23 cellular contexts compared by ENCODE assay signal in genomic region chr21:19684328-19684727, GRCh38.
DNase-seq lines count a peak whose midpoint lies in the region; FAIRE-seq and TF ChIP-seq lines count a peak whose summit lies in the region.
"Had no signal": no experiment of that assay in that cellular context is flagged by ENCODE, and none has a peak within 500 bp of the region (broad histone marks: within the 10 kb centered on the region; RNA-seq: fewer than 3 reads in every experiment).

No MANE protein-coding gene starts in this region.

- H3K9me3 Mint-ChIP-seq in neural progenitor cell: peaks cover 11% of the 10 kb centered on the region

- H3K9me2 ChIP-seq in OCI-LY7 (ENCODE audit: insufficient read depth, low read length): no peaks in the 10 kb centered on the region

- H3F3A ChIP-seq in neural progenitor cell (ENCODE audit: low read depth): no peaks in the 10 kb centered on the region

- H3K23me2 ChIP-seq in H1 (ENCODE audit: low read depth, low read length): no peaks in the 10 kb centered on the region

- no peak overlapping the region for H3K27ac ChIP-seq in H1 (ENCODE audit: low read depth, low read length)
- H3K27ac ChIP-seq in neural progenitor cell: no peak overlapping the region
- no peak overlapping the region for H3K27ac ChIP-seq in OCI-LY7 (ENCODE audit: low read depth, low read length, poor library complexity, severe bottlenecking)
- H3K27ac ChIP-seq: A549, BLaER1, HL-60, KMS-11, RWPE1 had no signal

- WGBS in H1 (ENCODE audit: extremely low coverage in 1 of 2, insufficient coverage in 1 of 2, insufficient read length in 1 of 2, insufficient replicate concordance in 2 of 2, low coverage in 1 of 2, low lambda C conversion rate in 2 of 2, missing lambda C conversion rate in 1 of 2), 2 experiments: 80% methylated on average over 4 of the region's 4 CpGs; no CpG with 5 or more reads in 1 of the 2 experiments

- H3K36me3 Mint-ChIP-seq in neural progenitor cell: peaks cover 6% of the 10 kb centered on the region
- H3K36me3 Mint-ChIP-seq: CD8-positive, alpha-beta T cell had no signal

- H3K27me3 ChIP-seq in BE2C: no peaks in the 10 kb centered on the region
- H3K27me3 ChIP-seq in H1 (replicated peaks in 1 of 4; ENCODE audit: control insufficient read depth in 3 of 4, extremely low read depth in 1 of 4, insufficient read depth in 3 of 4, low read length in 3 of 4): no peaks in the 10 kb centered on the region
- H3K27me3 ChIP-seq in neural progenitor cell: no peaks in the 10 kb centered on the region
- H3K27me3 ChIP-seq: BLaER1 had no signal

- no peak overlapping the region for H3K9ac ChIP-seq in H1 (replicated peaks in 1 of 4; ENCODE audit: extremely low read depth in 1 of 4, low read depth in 3 of 4, low read length in 3 of 4)
- H3K9ac ChIP-seq in neural progenitor cell: no peak overlapping the region
- H3K9ac ChIP-seq: BLaER1, KMS-11 had no signal

- BruUV-seq in OCI-LY7 (replicated peaks; lab: Mats Ljungman, UMichigan): no TSS peak

- H3K79me2 ChIP-seq in H1 (ENCODE audit: control insufficient read depth in 1 of 2, insufficient read depth in 2 of 2, low read length in 2 of 2) (no peaks in the 10 kb centered on the region), neural progenitor cell (ENCODE audit: low read depth) (no peaks in the 10 kb centered on the region), OCI-LY7 (ENCODE audit: insufficient read depth, low read depth, low read length) (no peaks in the 10 kb centered on the region)

- TF ChIP-seq RAD21 in H1 (IDR thresholded peaks at IDR 0.05 in 1 of 2, conservative IDR thresholded peaks at IDR 0.05 in 1 of 2; ENCODE audit: low read depth in 2 of 2, low read length in 2 of 2): no peak

- H4K91ac ChIP-seq in H1 (replicated peaks; ENCODE audit: insufficient read length, low read length): no peak overlapping the region

- H3K27me3 Mint-ChIP-seq in neural progenitor cell (ENCODE audit: insufficient read depth, low read depth): peaks cover 2% of the 10 kb centered on the region

- no peak for TF ChIP-seq EP300 in H1 (IDR thresholded peaks at IDR 0.05; ENCODE audit: borderline replicate concordance in 1 of 2, low read depth in 2 of 2, low read length in 2 of 2)

- DNase-seq in BE2C (peak; percentile 54), NCI-H524 treated with DMSO at 0.1 percent for 48 hours (lab: John Stamatoyannopoulos, UW) (peak; percentile 15), H1 (ENCODE audit: low read depth in 1 of 2, low spot score in 2 of 2) (no peak), neural progenitor cell (ENCODE audit: low spot score) (peak; percentile 32), OCI-LY7 (ENCODE audit: low spot score) (no peak), mesenteric fat pad (ENCODE audit: low spot score) (no peak), NCI-H1694 (lab: John Stamatoyannopoulos, UW) (no peak)
- DNase-seq: Calu3, MV-4-11, NCI-H1417, NCI-H187 treated with DMSO at 0.1 percent for 48 hours, NCI-H2171, NCI-H446 treated with DMSO at 0.1 percent for 48 hours, NCI-H748 treated with DMSO at 0.1 percent for 48 hours, PC-3 had no signal

- H3K4me1 Mint-ChIP-seq in neural progenitor cell: peaks cover 2% of the 10 kb centered on the region

- intact Hi-C loops in OCI-LY7 (cut with micrococcal nuclease; ENCODE audit: unreplicated experiment): no loop called here

- no peak overlapping the region for H3K4me2 ChIP-seq in H1 (ENCODE audit: insufficient read depth in 1 of 2, low read depth in 2 of 2, low read length in 2 of 2)
- no peak overlapping the region for H3K4me2 ChIP-seq in neural progenitor cell
- H3K4me2 ChIP-seq in OCI-LY7 (ENCODE audit: low read length): no peak overlapping the region
- H3K4me2 ChIP-seq: A549, BLaER1, KMS-11 had no signal

- CTCF ChIA-PET in H1 (lab: Charles Lee; ENCODE audit: partially characterized antibody) (no interaction called here), OCI-LY7 (lab: Charles Lee; ENCODE audit: unreplicated experiment) (no interaction called here)

- no peak overlapping the region for H2BK15ac ChIP-seq in H1 (ENCODE audit: low read length)

- no peak overlapping the region for H3K14ac ChIP-seq in H1 (ENCODE audit: insufficient read length)

- no peak overlapping the region for H2BK5ac ChIP-seq in H1 (ENCODE audit: low read depth, low read length)

- FAIRE-seq in H1 (lab: Jason Lieb, UNC): no peak
- FAIRE-seq: A549, GM12892, GM18507 had no signal

- H3K4ac ChIP-seq in H1 (replicated peaks; ENCODE audit: insufficient read length, low read depth, low read length): no peak overlapping the region

- H3K56ac ChIP-seq in H1 (replicated peaks; ENCODE audit: insufficient read length, low read depth, low read length): no peak overlapping the region

- H3K79me1 ChIP-seq in H1 (ENCODE audit: low read depth, low read length): no peaks in the 10 kb centered on the region

- H3K18ac ChIP-seq in H1 (ENCODE audit: extremely low read depth, low read length): no peak overlapping the region

- POLR2A ChIA-PET in H1 (lab: Charles Lee; ENCODE audit: partially characterized antibody): no interaction called here
- POLR2A ChIA-PET in OCI-LY7 (lab: Charles Lee): no interaction called here

- no peak overlapping the region for H4K8ac ChIP-seq in H1 (ENCODE audit: extremely low read depth, insufficient read depth, low read length)

- H2AFZ ChIP-seq in H1 (ENCODE audit: low read length) (peak overlapping the region; percentile 3; the same call in 1 of the 2 replicates), neural progenitor cell (replicated peaks) (peak overlapping the region; percentile 87), OCI-LY7 (ENCODE audit: low read length) (no peak overlapping the region)

- H3K4me1 ChIP-seq in BE2C (no peaks in the 10 kb centered on the region), H1 (replicated peaks in 1 of 4; ENCODE audit: control insufficient read depth in 3 of 4, insufficient read depth in 4 of 4, low read length in 3 of 4) (no peaks in the 10 kb centered on the region), neural progenitor cell (no peaks in the 10 kb centered on the region), OCI-LY7 (ENCODE audit: insufficient read depth, low read length, poor library complexity, severe bottlenecking) (no peaks in the 10 kb centered on the region)
- H3K4me1 ChIP-seq: A549, BLaER1 had no signal

- H2BK120ac ChIP-seq in H1 (replicated peaks; ENCODE audit: low read depth, low read length): no peak overlapping the region

- no peak overlapping the region for H3K23ac ChIP-seq in H1 (ENCODE audit: insufficient read length)

- no peak overlapping the region for H3K4me3 Mint-ChIP-seq in neural progenitor cell
- H3K4me3 Mint-ChIP-seq: CD8-positive, alpha-beta T cell had no signal

- no peak overlapping the region for H3K27ac Mint-ChIP-seq in neural progenitor cell
- H3K27ac Mint-ChIP-seq: CD8-positive, alpha-beta T cell had no signal

- no peak overlapping the region for H4K5ac ChIP-seq in H1 (ENCODE audit: insufficient read length, low read depth, low read length)

- TF ChIP-seq CTCF in BE2C (IDR thresholded peaks at IDR 0.05; ENCODE audit: low read depth, low read length) (no peak), H1 (IDR thresholded peaks at IDR 0.05; ENCODE audit: control extremely low read depth in 1 of 3, insufficient read depth in 1 of 3, low read depth in 1 of 3, low read length in 3 of 3) (no peak), neural progenitor cell (IDR thresholded peaks at IDR 0.05) (no peak), OCI-LY7 (conservative IDR thresholded peaks at IDR 0.05; ENCODE audit: low read length) (no peak)

- no peaks in the 10 kb centered on the region for H3K36me3 ChIP-seq in BE2C
- H3K36me3 ChIP-seq in H1 (ENCODE audit: control insufficient read depth in 2 of 4, insufficient read depth in 4 of 4, low read length in 3 of 4): no peaks in the 10 kb centered on the region
- H3K36me3 ChIP-seq in neural progenitor cell: no peaks in the 10 kb centered on the region
- no peaks in the 10 kb centered on the region for H3K36me3 ChIP-seq in OCI-LY7 (ENCODE audit: insufficient read depth, low read length)
- H3K36me3 ChIP-seq: BLaER1 had no signal

- no peak overlapping the region for H2AK5ac ChIP-seq in H1 (ENCODE audit: low read depth, low read length)

- H3K4me3 ChIP-seq in BE2C (ENCODE audit: low read depth, low read length): no peak overlapping the region
- H3K4me3 ChIP-seq in H1 (ENCODE audit: extremely low read depth in 1 of 4, insufficient read depth in 2 of 4, low read depth in 3 of 4, low read length in 4 of 4): no peak overlapping the region
- no peak overlapping the region for H3K4me3 ChIP-seq in neural progenitor cell
- no peak overlapping the region for H3K4me3 ChIP-seq in OCI-LY7 (ENCODE audit: low read depth, low read length, poor library complexity, severe bottlenecking)
- H3K4me3 ChIP-seq: A549, BLaER1 had no signal

- H3K9me3 ChIP-seq in BE2C (no peaks in the 10 kb centered on the region), H1 (ENCODE audit: insufficient read depth in 2 of 2, low read depth in 1 of 2, low read length in 1 of 2) (peaks cover 0 to 6% of the 10 kb centered on the region in 2 experiments; a peak in 1 of 4 replicates), neural progenitor cell (ENCODE audit: low read depth) (no peaks in the 10 kb centered on the region), OCI-LY7 (ENCODE audit: low read length) (peaks cover 22% of the 10 kb centered on the region)
- H3K9me3 ChIP-seq: A549, BLaER1 had no signal

- no peak for TF ChIP-seq POLR2A in H1 (IDR thresholded peaks at IDR 0.05; ENCODE audit: control extremely low read depth in 1 of 2, low read depth in 2 of 2, low read length in 2 of 2)

- no peaks in the 10 kb centered on the region for H4K20me1 ChIP-seq in H1 (replicated peaks in 1 of 2; ENCODE audit: control insufficient read depth in 1 of 2, insufficient read depth in 2 of 2, low read length in 2 of 2)
- H4K20me1 ChIP-seq in neural progenitor cell (ENCODE audit: low read depth): no peaks in the 10 kb centered on the region
- H4K20me1 ChIP-seq in OCI-LY7 (ENCODE audit: insufficient read depth, low read length): no peaks in the 10 kb centered on the region
- H4K20me1 ChIP-seq: BLaER1 had no signal

- H2BK20ac ChIP-seq in H1 (ENCODE audit: low read length): no peak overlapping the region

- no peak overlapping the region for H2BK12ac ChIP-seq in H1 (ENCODE audit: low read depth, low read length)

TF ChIP-seq in H1, 55 proteins besides CTCF, POLR2A, EP300 and RAD21:
- no peak for TF ChIP-seq TEAD4 (IDR thresholded peaks at IDR 0.05; ENCODE audit: low read depth, low read length)
- TF ChIP-seq, protein P1, sequence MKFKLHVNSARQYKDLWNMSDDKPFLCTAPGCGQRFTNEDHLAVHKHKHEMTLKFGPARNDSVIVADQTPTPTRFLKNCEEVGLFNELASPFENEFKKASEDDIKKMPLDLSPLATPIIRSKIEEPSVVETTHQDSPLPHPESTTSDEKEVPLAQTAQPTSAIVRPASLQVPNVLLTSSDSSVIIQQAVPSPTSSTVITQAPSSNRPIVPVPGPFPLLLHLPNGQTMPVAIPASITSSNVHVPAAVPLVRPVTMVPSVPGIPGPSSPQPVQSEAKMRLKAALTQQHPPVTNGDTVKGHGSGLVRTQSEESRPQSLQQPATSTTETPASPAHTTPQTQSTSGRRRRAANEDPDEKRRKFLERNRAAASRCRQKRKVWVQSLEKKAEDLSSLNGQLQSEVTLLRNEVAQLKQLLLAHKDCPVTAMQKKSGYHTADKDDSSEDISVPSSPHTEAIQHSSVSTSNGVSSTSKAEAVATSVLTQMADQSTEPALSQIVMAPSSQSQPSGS (IDR thresholded peaks at IDR 0.05; ENCODE audit: low read length): no peak

Comparison
In these comparisons a context has a peak if more than half of its experiments do, and no peak if none do; other contexts are left out.
1. DNase-seq: peak in BE2C (single experiment), NCI-H524 treated with DMSO at 0.1 percent for 48 hours (single experiment) and neural progenitor cell (single experiment); none in H1 (0 of 2), OCI-LY7 (single experiment), mesenteric fat pad (single experiment) and NCI-H1694 (single experiment).